ENCODE assay signal across 1 cellular context in the genomic region with DNA sequence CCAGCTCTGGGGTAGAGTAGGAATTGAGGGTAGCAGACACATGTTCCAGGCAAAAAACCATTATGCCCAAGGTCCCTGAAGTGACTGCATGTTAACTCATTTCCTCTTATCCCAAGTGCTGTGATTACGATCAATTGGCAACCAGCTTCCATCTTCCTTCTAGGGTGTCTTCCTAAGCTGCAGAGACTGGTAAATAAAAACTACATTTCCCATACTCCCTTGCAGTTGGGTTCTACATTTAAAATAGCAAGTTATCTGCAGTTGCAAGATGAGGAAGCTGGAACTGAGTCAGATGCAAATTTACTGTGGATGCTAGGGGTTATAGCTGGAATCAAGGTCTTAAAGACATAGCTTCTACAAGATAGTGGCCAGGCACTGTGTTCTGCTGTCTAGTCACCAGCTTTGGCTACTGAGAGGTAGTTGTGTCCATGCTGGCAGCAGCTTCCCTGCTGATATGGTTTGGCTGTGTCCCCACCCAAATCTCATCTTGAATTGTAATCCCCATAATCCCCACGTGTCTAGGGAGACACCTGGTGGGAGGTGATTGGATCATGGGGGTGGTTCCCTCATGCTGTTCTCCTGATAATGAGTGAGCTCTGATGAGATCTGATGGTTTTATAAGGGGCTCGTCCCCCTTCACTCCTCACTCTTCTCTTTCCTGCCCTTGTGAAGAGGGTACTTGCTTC.
TF ChIP-seq lines count a peak whose summit lies in the region.

No MANE protein-coding gene starts in this region.

TF ChIP-seq in GM23338, 12 proteins besides CTCF, POLR2A, EP300 and RAD21 (continued from another document):
- TF ChIP-seq REST (IDR thresholded peaks at IDR 0.05; ENCODE audit: unreplicated experiment) (no peak), STAT1 (IDR thresholded peaks at IDR 0.05; ENCODE audit: unreplicated experiment) (no peak)
TF ChIP-seq in GM23338: peak in this region for 0.
